8 cellular contexts compared by ENCODE assay signal in genomic region chr1:153796786-153797659, GRCh38. TPM values are rescaled to one million over a fixed set of nuclear protein-coding genes. Genes with fewer than 3 reads are reported as not detected.
DNase-seq lines count a peak whose midpoint lies in the region; ATAC-seq, FAIRE-seq and TF ChIP-seq lines count a peak whose summit lies in the region.

No MANE protein-coding gene starts in this region.

- in situ Hi-C loops in HepG2 (cut with HindIII; ENCODE audit: extremely low pct_ligation_motif_present, low pct_unique_long_range_greater_than_20kb): loop anchor here (5.0 kb wide), 1 partner anchor 190 kb away; the partner anchor contains the start of gene RAB13

- 33% methylated on average over 25 of the region's 26 CpGs for WGBS in HepG2 (ENCODE audit: low lambda C conversion rate)

- peak overlapping the region; percentile 33; the same call in 1 of the 2 replicates for H3K4me2 ChIP-seq in HepG2 (ENCODE audit: low read depth, low read length)

- H3K36me3 ChIP-seq in HepG2 (replicated peaks in 1 of 2; ENCODE audit: control insufficient read depth in 1 of 2, insufficient read depth in 2 of 2, low read length in 2 of 2): no peaks in the 10 kb centered on the region

- no peak overlapping the region for H2AFZ ChIP-seq in HepG2 (ENCODE audit: low read length)

- no peak overlapping the region for H3K9ac ChIP-seq in HepG2 (ENCODE audit: insufficient read depth, low read depth, low read length)

- H3K27me3 ChIP-seq in HepG2 (ENCODE audit: control insufficient read depth in 1 of 2, insufficient read depth in 2 of 2, low read length in 2 of 2): peaks cover 7 to 45% of the 10 kb centered on the region in 2 experiments; a peak in 4 of 5 replicates

- peak; percentile 89 for FAIRE-seq in HepG2 (lab: Jason Lieb, UNC)

- POLR2A ChIA-PET in HepG2 (lab: Yijun Ruan, JAX): interaction anchor here (1.9 to 2.6 kb wide), 2 partner anchors 189 to 193 kb away, joined by 9 to 10 read pairs; partner anchors contain the start of genes RAB13 and RPS27

- peaks cover 39% of the 10 kb centered on the region for H3K4me1 ChIP-seq in HepG2 (ENCODE audit: insufficient read depth, low read length)

- no TSS peak for BruUV-seq in HepG2 (replicated peaks; lab: Mats Ljungman, UMichigan)

- CTCF ChIA-PET in HepG2 (lab: Yijun Ruan, JAX; ENCODE audit: low intra/inter-chr PET ratio, low total read pairs): interaction anchor here (1.2 to 3.6 kb wide), 2 partner anchors 149 to 189 kb away, joined by 3 to 35 read pairs; partner anchors contain the start of genes DENND4B and RAB13

- DNase-seq in DMS53 treated with DMSO at 0.1 percent for 48 hours (lab: John Stamatoyannopoulos, UW; ENCODE audit: unreplicated experiment) (peak; percentile 54), NCI-H2171 treated with DMSO at 0.1 percent for 48 hours (lab: John Stamatoyannopoulos, UW) (peak; percentile 67), HepG2 (ENCODE audit: low spot score) (peak; percentile 65)
- DNase-seq in activated CD4-positive, alpha-beta T cell treated with anti-CD3 and anti-CD28 coated beads for 24 hours (ENCODE audit: low read depth in 2 of 2): peak; percentile 78 to 81
- peak; percentile 76 to 83 for DNase-seq in central memory CD8-positive, alpha-beta T cell (ENCODE audit: low spot score in 2 of 2)
- peak; percentile 63 to 82 (median 64) for DNase-seq in stimulated activated CD4-positive, alpha-beta T cell treated with anti-CD3 and anti-CD28 coated beads, TNF-alpha, amount 100 ng/mL, for 48 hours (ENCODE audit: low read depth in 3 of 3)

- H3K36me3 Mint-ChIP-seq in central memory CD8-positive, alpha-beta T cell (ENCODE audit: insufficient read depth): peaks cover 8% of the 10 kb centered on the region

- intact Hi-C loops in HepG2 (cut with micrococcal nuclease; ENCODE audit: unreplicated experiment): loop anchor here (1.0 to 5.0 kb wide), 2 partner anchors 170 to 189 kb away; partner anchors contain the start of genes CREB3L4 and RAB13

- TF ChIP-seq CTCF in HepG2 (CRISPR knock-in tag; IDR thresholded peaks at IDR 0.05): peak; percentile 84

- TF ChIP-seq POLR2A in HepG2 (IDR thresholded peaks at IDR 0.05; ENCODE audit: insufficient read depth in 1 of 2, low read depth in 2 of 2, low read length in 2 of 2): no peak

- no peaks in the 10 kb centered on the region for H3K9me3 ChIP-seq in HepG2 (ENCODE audit: low read length)

- no peaks in the 10 kb centered on the region for H3K27me3 Mint-ChIP-seq in central memory CD8-positive, alpha-beta T cell

- TF ChIP-seq RAD21 in HepG2 (CRISPR knock-in tag; IDR thresholded peaks at IDR 0.05): peak; percentile 67

- H3K4me3 Mint-ChIP-seq in central memory CD8-positive, alpha-beta T cell: no peak overlapping the region

- H3K4me3 ChIP-seq in HepG2 (replicated peaks in 1 of 3; ENCODE audit: insufficient read depth in 1 of 3, low read depth in 2 of 3, low read length in 3 of 3): no peak overlapping the region

- no peaks in the 10 kb centered on the region for H3K79me2 ChIP-seq in HepG2 (ENCODE audit: insufficient read depth, low read length)

- no peak overlapping the region for H3K27ac ChIP-seq in HepG2 (ENCODE audit: extremely low read length, insufficient read depth, low read length)

- peak overlapping the region; percentile 84 for H3K27ac Mint-ChIP-seq in central memory CD8-positive, alpha-beta T cell (ENCODE audit: low read depth)

- ATAC-seq in HG02642 (IDR thresholded peaks at IDR 0.05; ENCODE audit: poor library complexity, unreplicated experiment) (peak; percentile 64), HepG2 (peak; percentile 66), GM21367 (IDR thresholded peaks at IDR 0.05; ENCODE audit: unreplicated experiment) (no peak)
- peak; percentile 85 for ATAC-seq in central memory CD8-positive, alpha-beta T cell (replicated peaks; ENCODE audit: extremely low read depth, poor library complexity, severe bottlenecking)

- no peaks in the 10 kb centered on the region for H4K20me1 ChIP-seq in HepG2 (ENCODE audit: insufficient read depth, low read length)

- H3K9me3 Mint-ChIP-seq in central memory CD8-positive, alpha-beta T cell: no peaks in the 10 kb centered on the region

- TF ChIP-seq EP300 in HepG2 (IDR thresholded peaks at IDR 0.05; ENCODE audit: low read depth in 2 of 2, low read length in 2 of 2) (no peak), HepG2 (CRISPR knock-in tag; IDR thresholded peaks at IDR 0.05; ENCODE audit: borderline replicate concordance) (no peak)

- peaks cover 21% of the 10 kb centered on the region for H3K4me1 Mint-ChIP-seq in central memory CD8-positive, alpha-beta T cell

TF ChIP-seq in HepG2, 621 proteins besides CTCF, POLR2A, EP300 and RAD21 (continues in another document):
- TF ChIP-seq SMC3 (IDR thresholded peaks at IDR 0.05; ENCODE audit: low read length): peak; percentile 81
- TF ChIP-seq ZBTB8A (CRISPR knock-in tag; IDR thresholded peaks at IDR 0.05; ENCODE audit: borderline replicate concordance, low read depth): no peak
- no peak for TF ChIP-seq ZNF550 (CRISPR knock-in tag; IDR thresholded peaks at IDR 0.05; ENCODE audit: borderline replicate concordance)
- peak; percentile 39; the same call in 1 of the 2 replicates for TF ChIP-seq ZNF574 (CRISPR knock-in tag; IDR thresholded peaks at IDR 0.05)
- TF ChIP-seq TP53 (CRISPR knock-in tag; conservative IDR thresholded peaks at IDR 0.05): no peak
- TF ChIP-seq TSC22D2 (CRISPR knock-in tag; IDR thresholded peaks at IDR 0.05; ENCODE audit: borderline replicate concordance): no peak
- no peak for TF ChIP-seq TBX2 (CRISPR knock-in tag; IDR thresholded peaks at IDR 0.05; ENCODE audit: borderline replicate concordance)
- TF ChIP-seq ZBTB25 (CRISPR knock-in tag; IDR thresholded peaks at IDR 0.05): no peak
- TF ChIP-seq TIGD3 (CRISPR knock-in tag; IDR thresholded peaks at IDR 0.05; ENCODE audit: borderline replicate concordance): no peak
- TF ChIP-seq ZNF121 (CRISPR knock-in tag; IDR thresholded peaks at IDR 0.05): peak; percentile 80

RNA-seq across cellular contexts. Expression of gene SLC27A3, which starts 21.8 kb away (rescaled TPM):
- 1.3 and 4.3 TPM in 2 replicates for total RNA-seq in HepG2 (2016; rRNA removed; fragmentation: Illumina TruSeq; extraction: Trizol)
- 0.88 and 1.3 TPM in 2 replicates for total RNA-seq in HepG2 (2016; cell fraction: cytosol; rRNA removed; fragmentation: Illumina TruSeq; extraction: Trizol; ENCODE audit: low read depth)
- 1.2 and 3.2 TPM in 2 replicates for total RNA-seq in HepG2 (2016; cell fraction: insoluble cytoplasmic fraction; rRNA removed; fragmentation: Illumina TruSeq; extraction: Trizol)
- 0.86 and 1.1 TPM in 2 replicates for total RNA-seq in HepG2 (2016; cell fraction: membrane; rRNA removed; fragmentation: Illumina TruSeq; extraction: Trizol)
- total RNA-seq in HepG2 (2016; cell fraction: nucleus; rRNA removed; fragmentation: Illumina TruSeq; extraction: Trizol): 3.7 and 6.2 TPM in 2 replicates
- 5.2 and 10.3 TPM in 2 replicates for polyA plus RNA-seq in HepG2 (2011; rRNA removed)
- polyA plus RNA-seq in HepG2 (2011; cell fraction: cytosol; rRNA removed): 4.1 and 5.0 TPM in 2 replicates
- 17.3 and 21.3 TPM in 2 replicates for polyA plus RNA-seq in HepG2 (2011; cell fraction: nucleus; rRNA removed)
- 4.4 and 4.5 TPM in 2 replicates for polyA plus RNA-seq in HepG2 (2012)
- polyA plus RNA-seq in HepG2 (2016; cell fraction: cytosol; fragmentation: Illumina TruSeq; extraction: Trizol; ENCODE audit: low read depth): 1.1 and 1.5 TPM in 2 replicates
- polyA plus RNA-seq in HepG2 (2016; cell fraction: insoluble cytoplasmic fraction; fragmentation: Illumina TruSeq; extraction: Trizol; ENCODE audit: low read depth): 1.5 and 2.9 TPM in 2 replicates
- polyA plus RNA-seq in HepG2 (2016; cell fraction: membrane; fragmentation: Illumina TruSeq; extraction: Trizol; ENCODE audit: low read depth): 1.1 and 1.2 TPM in 2 replicates
- polyA plus RNA-seq in HepG2 (2016; cell fraction: nucleus; fragmentation: Illumina TruSeq; extraction: Trizol; ENCODE audit: insufficient read depth, low read depth): 17.9 and 19.1 TPM in 2 replicates
- 8.8 and 82.9 TPM in 2 replicates for polyA minus RNA-seq in HepG2 (2011; rRNA and poly(A)+ RNA removed; ENCODE audit: low replicate concordance)
- polyA minus RNA-seq in HepG2 (2011; cell fraction: cytosol; rRNA and poly(A)+ RNA removed): 3.7 and 4.7 TPM in 2 replicates
- polyA minus RNA-seq in HepG2 (2011; cell fraction: nucleus; rRNA and poly(A)+ RNA removed): 3.1 TPM in 2 replicates
